ENCODE assay signal across 1 cellular context in the genomic region with DNA sequence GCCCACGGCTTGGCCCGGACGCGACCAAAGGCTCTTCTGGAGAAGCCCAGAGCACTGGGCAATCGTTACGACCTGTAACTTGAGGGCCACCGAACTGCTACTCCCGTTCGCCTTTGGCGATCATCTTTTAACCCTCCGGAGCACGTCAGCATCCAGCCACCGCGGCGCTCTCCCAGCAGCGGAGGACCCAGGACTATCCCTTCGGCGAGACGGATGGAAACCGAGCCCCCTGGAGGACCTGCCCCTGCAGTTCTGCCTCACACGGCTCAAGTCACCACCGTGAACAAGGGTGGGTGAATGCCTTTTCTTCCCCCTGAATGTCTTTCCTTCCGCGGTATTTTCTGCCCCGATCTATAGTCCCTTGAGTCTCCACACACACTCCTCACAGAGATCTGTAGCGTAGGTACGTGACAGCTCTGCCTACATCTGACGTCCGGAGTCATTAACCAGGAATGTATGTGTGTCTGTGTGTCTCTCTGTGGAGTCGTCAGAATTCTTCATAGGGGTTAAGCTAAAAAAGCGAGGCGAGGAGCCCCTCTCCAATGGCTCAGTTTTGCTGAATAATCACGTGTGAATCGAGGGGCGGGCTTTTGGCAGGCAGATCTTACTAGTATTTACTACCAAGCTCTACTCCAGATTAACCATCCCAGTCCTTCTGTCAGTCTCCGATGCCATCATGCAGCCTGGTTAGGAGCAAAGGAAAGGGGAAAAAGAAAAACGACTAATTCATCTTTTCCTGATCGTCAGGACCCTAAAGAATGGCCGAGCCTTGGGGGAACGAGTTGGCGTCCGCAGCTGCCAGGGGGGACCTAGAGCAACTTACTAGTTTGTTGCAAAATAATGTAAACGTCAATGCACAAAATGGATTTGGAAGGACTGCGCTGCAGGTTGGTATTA.
TF ChIP-seq lines count a peak whose summit lies in the region.

A gene (plus strand): TSS at position 635 of the 897 bp plus-strand sequence. CDS start 124 bp downstream, at position 759.

TF ChIP-seq in HEK293, 187 proteins besides CTCF, POLR2A, EP300 and RAD21 (continued from another document and continues in another):
- TF ChIP-seq, protein P1, sequence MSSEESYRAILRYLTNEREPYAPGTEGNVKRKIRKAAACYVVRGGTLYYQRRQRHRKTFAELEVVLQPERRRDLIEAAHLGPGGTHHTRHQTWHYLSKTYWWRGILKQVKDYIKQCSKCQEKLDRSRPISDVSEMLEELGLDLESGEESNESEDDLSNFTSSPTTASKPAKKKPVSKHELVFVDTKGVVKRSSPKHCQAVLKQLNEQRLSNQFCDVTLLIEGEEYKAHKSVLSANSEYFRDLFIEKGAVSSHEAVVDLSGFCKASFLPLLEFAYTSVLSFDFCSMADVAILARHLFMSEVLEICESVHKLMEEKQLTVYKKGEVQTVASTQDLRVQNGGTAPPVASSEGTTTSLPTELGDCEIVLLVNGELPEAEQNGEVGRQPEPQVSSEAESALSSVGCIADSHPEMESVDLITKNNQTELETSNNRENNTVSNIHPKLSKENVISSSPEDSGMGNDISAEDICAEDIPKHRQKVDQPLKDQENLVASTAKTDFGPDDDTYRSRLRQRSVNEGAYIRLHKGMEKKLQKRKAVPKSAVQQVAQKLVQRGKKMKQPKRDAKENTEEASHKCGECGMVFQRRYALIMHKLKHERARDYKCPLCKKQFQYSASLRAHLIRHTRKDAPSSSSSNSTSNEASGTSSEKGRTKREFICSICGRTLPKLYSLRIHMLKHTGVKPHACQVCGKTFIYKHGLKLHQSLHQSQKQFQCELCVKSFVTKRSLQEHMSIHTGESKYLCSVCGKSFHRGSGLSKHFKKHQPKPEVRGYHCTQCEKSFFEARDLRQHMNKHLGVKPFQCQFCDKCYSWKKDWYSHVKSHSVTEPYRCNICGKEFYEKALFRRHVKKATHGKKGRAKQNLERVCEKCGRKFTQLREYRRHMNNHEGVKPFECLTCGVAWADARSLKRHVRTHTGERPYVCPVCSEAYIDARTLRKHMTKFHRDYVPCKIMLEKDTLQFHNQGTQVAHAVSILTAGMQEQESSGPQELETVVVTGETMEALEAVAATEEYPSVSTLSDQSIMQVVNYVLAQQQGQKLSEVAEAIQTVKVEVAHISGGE (tag by site-specific recombination; conservative IDR thresholded peaks at IDR 0.05; ENCODE audit: low read depth), result peak; percentile 43; the same call in 1 of the 2 replicates
- 0 out of 2 replicates have a peak, but pooled peaks have one; percentile 54 for TF ChIP-seq ZNF184 (tag by site-specific recombination; IDR thresholded peaks at IDR 0.05)
- TF ChIP-seq, protein P2, sequence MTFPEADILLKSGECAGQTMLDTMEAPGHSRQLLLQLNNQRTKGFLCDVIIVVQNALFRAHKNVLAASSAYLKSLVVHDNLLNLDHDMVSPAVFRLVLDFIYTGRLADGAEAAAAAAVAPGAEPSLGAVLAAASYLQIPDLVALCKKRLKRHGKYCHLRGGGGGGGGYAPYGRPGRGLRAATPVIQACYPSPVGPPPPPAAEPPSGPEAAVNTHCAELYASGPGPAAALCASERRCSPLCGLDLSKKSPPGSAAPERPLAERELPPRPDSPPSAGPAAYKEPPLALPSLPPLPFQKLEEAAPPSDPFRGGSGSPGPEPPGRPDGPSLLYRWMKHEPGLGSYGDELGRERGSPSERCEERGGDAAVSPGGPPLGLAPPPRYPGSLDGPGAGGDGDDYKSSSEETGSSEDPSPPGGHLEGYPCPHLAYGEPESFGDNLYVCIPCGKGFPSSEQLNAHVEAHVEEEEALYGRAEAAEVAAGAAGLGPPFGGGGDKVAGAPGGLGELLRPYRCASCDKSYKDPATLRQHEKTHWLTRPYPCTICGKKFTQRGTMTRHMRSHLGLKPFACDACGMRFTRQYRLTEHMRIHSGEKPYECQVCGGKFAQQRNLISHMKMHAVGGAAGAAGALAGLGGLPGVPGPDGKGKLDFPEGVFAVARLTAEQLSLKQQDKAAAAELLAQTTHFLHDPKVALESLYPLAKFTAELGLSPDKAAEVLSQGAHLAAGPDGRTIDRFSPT (tag by site-specific recombination; IDR thresholded peaks at IDR 0.05), result 0 out of 2 replicates have a peak, but pooled peaks have one; percentile 25
- TF ChIP-seq, protein P3, sequence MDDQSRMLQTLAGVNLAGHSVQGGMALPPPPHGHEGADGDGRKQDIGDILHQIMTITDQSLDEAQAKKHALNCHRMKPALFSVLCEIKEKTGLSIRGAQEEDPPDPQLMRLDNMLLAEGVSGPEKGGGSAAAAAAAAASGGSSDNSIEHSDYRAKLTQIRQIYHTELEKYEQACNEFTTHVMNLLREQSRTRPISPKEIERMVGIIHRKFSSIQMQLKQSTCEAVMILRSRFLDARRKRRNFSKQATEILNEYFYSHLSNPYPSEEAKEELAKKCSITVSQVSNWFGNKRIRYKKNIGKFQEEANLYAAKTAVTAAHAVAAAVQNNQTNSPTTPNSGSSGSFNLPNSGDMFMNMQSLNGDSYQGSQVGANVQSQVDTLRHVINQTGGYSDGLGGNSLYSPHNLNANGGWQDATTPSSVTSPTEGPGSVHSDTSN (CRISPR knock-in tag; IDR thresholded peaks at IDR 0.05), result no peak
- no peak for TF ChIP-seq ZNF350 (tag by site-specific recombination; IDR thresholded peaks at IDR 0.05)
- peak; percentile 82 for TF ChIP-seq TRIM28 (IDR thresholded peaks at IDR 0.05; ENCODE audit: borderline replicate concordance, low read length)
- TF ChIP-seq ZIC2 (tag by site-specific recombination; IDR thresholded peaks at IDR 0.05), result peak; percentile 16; the same call in 1 of the 2 replicates
- TF ChIP-seq ZSCAN23 (tag by site-specific recombination; IDR thresholded peaks at IDR 0.05), result peak; percentile 15; the same call in 1 of the 2 replicates
- 0 out of 2 replicates have a peak, but pooled peaks have one; percentile 25 for TF ChIP-seq EGR2 (tag by site-specific recombination; IDR thresholded peaks at IDR 0.05; ENCODE audit: low read depth)
- TF ChIP-seq ZNF747 (tag by site-specific recombination; IDR thresholded peaks at IDR 0.05), result no peak
- peak; percentile 60 for TF ChIP-seq GLIS1 (tag by site-specific recombination; IDR thresholded peaks at IDR 0.05)
- TF ChIP-seq, protein P4, sequence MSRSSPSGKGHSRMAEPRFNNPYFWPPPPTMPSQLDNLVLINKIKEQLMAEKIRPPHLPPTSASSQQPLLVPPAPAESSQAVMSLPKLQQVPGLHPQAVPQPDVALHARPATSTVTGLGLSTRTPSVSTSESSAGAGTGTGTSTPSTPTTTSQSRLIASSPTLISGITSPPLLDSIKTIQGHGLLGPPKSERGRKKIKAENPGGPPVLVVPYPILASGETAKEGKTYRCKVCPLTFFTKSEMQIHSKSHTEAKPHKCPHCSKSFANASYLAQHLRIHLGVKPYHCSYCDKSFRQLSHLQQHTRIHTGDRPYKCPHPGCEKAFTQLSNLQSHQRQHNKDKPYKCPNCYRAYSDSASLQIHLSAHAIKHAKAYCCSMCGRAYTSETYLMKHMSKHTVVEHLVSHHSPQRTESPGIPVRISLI (tag by site-specific recombination; IDR thresholded peaks at IDR 0.05), result peak; percentile 47; the same call in 1 of the 2 replicates
- 0 out of 2 replicates have a peak, but pooled peaks have one; percentile 9 for TF ChIP-seq KLF16 (tag by site-specific recombination; IDR thresholded peaks at IDR 0.05)
- TF ChIP-seq ZNF596 (tag by site-specific recombination; IDR thresholded peaks at IDR 0.05), result peak; percentile 46; the same call in 1 of the 2 replicates
- peak; percentile 63; the same call in 1 of the 2 replicates for TF ChIP-seq ZFP37 (tag by site-specific recombination; IDR thresholded peaks at IDR 0.05)
- peak; percentile 78 for TF ChIP-seq ZNF600 (tag by site-specific recombination; IDR thresholded peaks at IDR 0.05)
- TF ChIP-seq, protein P5, sequence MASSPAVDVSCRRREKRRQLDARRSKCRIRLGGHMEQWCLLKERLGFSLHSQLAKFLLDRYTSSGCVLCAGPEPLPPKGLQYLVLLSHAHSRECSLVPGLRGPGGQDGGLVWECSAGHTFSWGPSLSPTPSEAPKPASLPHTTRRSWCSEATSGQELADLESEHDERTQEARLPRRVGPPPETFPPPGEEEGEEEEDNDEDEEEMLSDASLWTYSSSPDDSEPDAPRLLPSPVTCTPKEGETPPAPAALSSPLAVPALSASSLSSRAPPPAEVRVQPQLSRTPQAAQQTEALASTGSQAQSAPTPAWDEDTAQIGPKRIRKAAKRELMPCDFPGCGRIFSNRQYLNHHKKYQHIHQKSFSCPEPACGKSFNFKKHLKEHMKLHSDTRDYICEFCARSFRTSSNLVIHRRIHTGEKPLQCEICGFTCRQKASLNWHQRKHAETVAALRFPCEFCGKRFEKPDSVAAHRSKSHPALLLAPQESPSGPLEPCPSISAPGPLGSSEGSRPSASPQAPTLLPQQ (tag by site-specific recombination; IDR thresholded peaks at IDR 0.05), result 0 out of 2 replicates have a peak, but pooled peaks have one; percentile 68
- TF ChIP-seq, protein P6, sequence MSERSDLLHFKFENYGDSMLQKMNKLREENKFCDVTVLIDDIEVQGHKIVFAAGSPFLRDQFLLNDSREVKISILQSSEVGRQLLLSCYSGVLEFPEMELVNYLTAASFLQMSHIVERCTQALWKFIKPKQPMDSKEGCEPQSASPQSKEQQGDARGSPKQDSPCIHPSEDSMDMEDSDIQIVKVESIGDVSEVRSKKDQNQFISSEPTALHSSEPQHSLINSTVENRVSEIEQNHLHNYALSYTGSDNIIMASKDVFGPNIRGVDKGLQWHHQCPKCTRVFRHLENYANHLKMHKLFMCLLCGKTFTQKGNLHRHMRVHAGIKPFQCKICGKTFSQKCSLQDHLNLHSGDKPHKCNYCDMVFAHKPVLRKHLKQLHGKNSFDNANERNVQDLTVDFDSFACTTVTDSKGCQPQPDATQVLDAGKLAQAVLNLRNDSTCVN (tag by site-specific recombination; optimal IDR thresholded peaks at IDR 0.05), result peak; percentile 59
- TF ChIP-seq ZBTB17 (tag by site-specific recombination; IDR thresholded peaks at IDR 0.05), result peak; percentile 94
- TF ChIP-seq, protein P7, sequence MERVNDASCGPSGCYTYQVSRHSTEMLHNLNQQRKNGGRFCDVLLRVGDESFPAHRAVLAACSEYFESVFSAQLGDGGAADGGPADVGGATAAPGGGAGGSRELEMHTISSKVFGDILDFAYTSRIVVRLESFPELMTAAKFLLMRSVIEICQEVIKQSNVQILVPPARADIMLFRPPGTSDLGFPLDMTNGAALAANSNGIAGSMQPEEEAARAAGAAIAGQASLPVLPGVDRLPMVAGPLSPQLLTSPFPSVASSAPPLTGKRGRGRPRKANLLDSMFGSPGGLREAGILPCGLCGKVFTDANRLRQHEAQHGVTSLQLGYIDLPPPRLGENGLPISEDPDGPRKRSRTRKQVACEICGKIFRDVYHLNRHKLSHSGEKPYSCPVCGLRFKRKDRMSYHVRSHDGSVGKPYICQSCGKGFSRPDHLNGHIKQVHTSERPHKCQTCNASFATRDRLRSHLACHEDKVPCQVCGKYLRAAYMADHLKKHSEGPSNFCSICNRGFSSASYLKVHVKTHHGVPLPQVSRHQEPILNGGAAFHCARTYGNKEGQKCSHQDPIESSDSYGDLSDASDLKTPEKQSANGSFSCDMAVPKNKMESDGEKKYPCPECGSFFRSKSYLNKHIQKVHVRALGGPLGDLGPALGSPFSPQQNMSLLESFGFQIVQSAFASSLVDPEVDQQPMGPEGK (tag by site-specific recombination; IDR thresholded peaks at IDR 0.05), result peak; percentile 72
- peak; percentile 56; the same call in 1 of the 2 replicates for TF ChIP-seq SP2 (tag by site-specific recombination; IDR thresholded peaks at IDR 0.05)
- TF ChIP-seq ZNF623 (tag by site-specific recombination; IDR thresholded peaks at IDR 0.05), result 0 out of 2 replicates have a peak, but pooled peaks have one; percentile 13
- TF ChIP-seq ZNF266 (tag by site-specific recombination; IDR thresholded peaks at IDR 0.05; ENCODE audit: low read depth), result no peak
- TF ChIP-seq KLF9 (tag by site-specific recombination; IDR thresholded peaks at IDR 0.05; ENCODE audit: low read depth), result peak; percentile 29; the same call in 1 of the 2 replicates
- TF ChIP-seq ZNF561 (tag by site-specific recombination; IDR thresholded peaks at IDR 0.05; ENCODE audit: borderline replicate concordance), result peak; percentile 67; the same call in 1 of the 2 replicates
- no peak; the same call in 1 of the 2 replicates for TF ChIP-seq ZBTB8A (tag by site-specific recombination; IDR thresholded peaks at IDR 0.05)
- no peak for TF ChIP-seq ZNF529 (tag by site-specific recombination; IDR thresholded peaks at IDR 0.05; ENCODE audit: insufficient replicate concordance)
- TF ChIP-seq ZNF324 (tag by site-specific recombination; IDR thresholded peaks at IDR 0.05), result peak; percentile 47; the same call in 1 of the 2 replicates
- peak; percentile 94 for TF ChIP-seq ZNF629 (tag by site-specific recombination; IDR thresholded peaks at IDR 0.05)
- TF ChIP-seq ZNF174 (tag by site-specific recombination; IDR thresholded peaks at IDR 0.05), result no peak
- TF ChIP-seq, protein P8, sequence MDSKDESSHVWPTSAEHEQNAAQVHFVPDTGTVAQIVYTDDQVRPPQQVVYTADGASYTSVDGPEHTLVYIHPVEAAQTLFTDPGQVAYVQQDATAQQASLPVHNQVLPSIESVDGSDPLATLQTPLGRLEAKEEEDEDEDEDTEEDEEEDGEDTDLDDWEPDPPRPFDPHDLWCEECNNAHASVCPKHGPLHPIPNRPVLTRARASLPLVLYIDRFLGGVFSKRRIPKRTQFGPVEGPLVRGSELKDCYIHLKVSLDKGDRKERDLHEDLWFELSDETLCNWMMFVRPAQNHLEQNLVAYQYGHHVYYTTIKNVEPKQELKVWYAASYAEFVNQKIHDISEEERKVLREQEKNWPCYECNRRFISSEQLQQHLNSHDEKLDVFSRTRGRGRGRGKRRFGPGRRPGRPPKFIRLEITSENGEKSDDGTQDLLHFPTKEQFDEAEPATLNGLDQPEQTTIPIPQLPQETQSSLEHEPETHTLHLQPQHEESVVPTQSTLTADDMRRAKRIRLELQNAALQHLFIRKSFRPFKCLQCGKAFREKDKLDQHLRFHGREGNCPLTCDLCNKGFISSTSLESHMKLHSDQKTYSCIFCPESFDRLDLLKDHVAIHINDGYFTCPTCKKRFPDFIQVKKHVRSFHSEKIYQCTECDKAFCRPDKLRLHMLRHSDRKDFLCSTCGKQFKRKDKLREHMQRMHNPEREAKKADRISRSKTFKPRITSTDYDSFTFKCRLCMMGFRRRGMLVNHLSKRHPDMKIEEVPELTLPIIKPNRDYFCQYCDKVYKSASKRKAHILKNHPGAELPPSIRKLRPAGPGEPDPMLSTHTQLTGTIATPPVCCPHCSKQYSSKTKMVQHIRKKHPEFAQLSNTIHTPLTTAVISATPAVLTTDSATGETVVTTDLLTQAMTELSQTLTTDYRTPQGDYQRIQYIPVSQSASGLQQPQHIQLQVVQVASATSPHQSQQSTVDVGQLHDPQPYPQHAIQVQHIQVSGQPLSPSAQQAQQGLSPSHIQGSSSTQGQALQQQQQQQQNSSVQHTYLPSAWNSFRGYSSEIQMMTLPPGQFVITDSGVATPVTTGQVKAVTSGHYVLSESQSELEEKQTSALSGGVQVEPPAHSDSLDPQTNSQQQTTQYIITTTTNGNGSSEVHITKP (tag by site-specific recombination; IDR thresholded peaks at IDR 0.05), result peak; percentile 87
- peak; percentile 65 for TF ChIP-seq ZNF335 (tag by site-specific recombination; conservative IDR thresholded peaks at IDR 0.05)
- TF ChIP-seq BCL11B (tag by site-specific recombination; IDR thresholded peaks at IDR 0.05; ENCODE audit: low read depth), result no peak
- TF ChIP-seq ZBTB20 (tag by site-specific recombination; IDR thresholded peaks at IDR 0.05), result peak; percentile 69
- TF ChIP-seq GLI2 (tag by site-specific recombination; IDR thresholded peaks at IDR 0.05; ENCODE audit: borderline replicate concordance, low read depth), result no peak
